ENCODE assay signal across 8 cellular contexts in genomic region chr14:74491952-74492351, GRCh38. TPM values are rescaled to one million over a fixed set of nuclear protein-coding genes. Genes with fewer than 3 reads are reported as not detected.
DNase-seq lines count a peak whose midpoint lies in the region; ATAC-seq and TF ChIP-seq lines count a peak whose summit lies in the region.

No MANE protein-coding gene starts in this region.

- intact Hi-C loops in left colon (cut with DNase I, micrococcal nuclease), result loop anchor here in 1 of 2 donors (10.0 kb wide), 1 partner anchor 123 kb away; the partner anchor contains the start of gene LTBP2
- intact Hi-C loops in posterior vena cava (cut with DNase I), result no loop called here

- no peaks in the 10 kb centered on the region for H3K27me3 Mint-ChIP-seq in endodermal cell (ENCODE audit: insufficient read depth)
- H3K27me3 Mint-ChIP-seq in neural crest cell (ENCODE audit: low read depth), result no peaks in the 10 kb centered on the region

- ATAC-seq in HG02970 (IDR thresholded peaks at IDR 0.05; ENCODE audit: low FRiP score, unreplicated experiment), result no peak
- ATAC-seq in left colon, result no peak

- H3K9me3 Mint-ChIP-seq in endodermal cell (no peaks in the 10 kb centered on the region), neural crest cell (no peaks in the 10 kb centered on the region)

- H3K27me3 ChIP-seq in endodermal cell (ENCODE audit: control insufficient read depth, insufficient read depth, low read length, poor library complexity, severe bottlenecking), result no peaks in the 10 kb centered on the region
- peaks cover 50% of the 10 kb centered on the region for H3K27me3 ChIP-seq in BE2C

- H3K4me3 ChIP-seq in NB4 (ENCODE audit: low read depth, low read length) (peak overlapping the region; percentile 64), endodermal cell (ENCODE audit: low read length) (peak overlapping the region; percentile 98), BE2C (ENCODE audit: low read depth, low read length) (no peak overlapping the region)

- H3K36me3 Mint-ChIP-seq in endodermal cell (ENCODE audit: low read depth) (peaks cover 12% of the 10 kb centered on the region), neural crest cell (ENCODE audit: low read depth) (no peaks in the 10 kb centered on the region)

- no peak overlapping the region for H3K27ac ChIP-seq in endodermal cell (ENCODE audit: low read depth, low read length)

- peak overlapping the region; percentile 91 for H3K9ac ChIP-seq in endodermal cell (ENCODE audit: extremely low read depth, low read length, poor library complexity, severe bottlenecking)

- DNase-seq in GM10266 (ENCODE audit: extremely low spot score), result peak; percentile 38
- peak; percentile 62 for DNase-seq in NB4 (ENCODE audit: low read depth)
- peak; percentile 68 for DNase-seq in endodermal cell
- DNase-seq in neural crest cell (ENCODE audit: low read depth, low spot score), result no peak
- DNase-seq in BE2C, result no peak
- no peak for DNase-seq in left colon
- no peak for DNase-seq in posterior vena cava (ENCODE audit: low spot score)

- 2 to 4% methylated on average over 12 of the region's 12 CpGs for WGBS in endodermal cell (ENCODE audit: insufficient coverage in 1 of 2, insufficient read length in 1 of 2), 2 experiments

- H3K4me3 Mint-ChIP-seq in endodermal cell (no peak overlapping the region), neural crest cell (no peak overlapping the region)

- H3K27ac Mint-ChIP-seq in endodermal cell (no peak overlapping the region), neural crest cell (ENCODE audit: unreplicated experiment) (no peak overlapping the region)

- H3K9me3 ChIP-seq in endodermal cell (ENCODE audit: control insufficient read depth, low read length), result no peaks in the 10 kb centered on the region
- H3K9me3 ChIP-seq in BE2C, result no peaks in the 10 kb centered on the region

- TF ChIP-seq CTCF in GM10266 (IDR thresholded peaks at IDR 0.05; ENCODE audit: control insufficient read depth, insufficient read depth, low read depth, missing control alignments) (peak; percentile 50), NB4 (IDR thresholded peaks at IDR 0.05; ENCODE audit: low read depth, low read length) (peak; percentile 29), endodermal cell (conservative IDR thresholded peaks at IDR 0.05) (peak; percentile 61), neural crest cell (conservative IDR thresholded peaks at IDR 0.05) (peak; percentile 47), BE2C (IDR thresholded peaks at IDR 0.05; ENCODE audit: low read depth, low read length) (no peak)

- H3K4me1 Mint-ChIP-seq in endodermal cell (peaks cover 23% of the 10 kb centered on the region), neural crest cell (peaks cover 19% of the 10 kb centered on the region)

- no peak for TF ChIP-seq POLR2A in NB4 (IDR thresholded peaks at IDR 0.05; ENCODE audit: extremely low read depth, insufficient read length)

- H3K4me1 ChIP-seq in endodermal cell (ENCODE audit: control insufficient read depth, insufficient read depth, low read length), result peaks cover 18% of the 10 kb centered on the region
- no peaks in the 10 kb centered on the region for H3K4me1 ChIP-seq in BE2C

- peaks cover 45% of the 10 kb centered on the region for H3K36me3 ChIP-seq in endodermal cell (ENCODE audit: control insufficient read depth, insufficient read depth, low read length)
- H3K36me3 ChIP-seq in BE2C, result no peaks in the 10 kb centered on the region

RNA-seq across cellular contexts. Expression of gene NPC2, which starts 1.2 kb away (rescaled TPM):
- 100 to 1,000 TPM; 279 to 462 TPM for total RNA-seq in endodermal cell
- 171 TPM for polyA plus RNA-seq in endodermal cell (2013, experiment 1 of 2)
- 175 TPM for polyA plus RNA-seq in endodermal cell (2013, experiment 2 of 2)
- 106 and 108 TPM in 2 replicates for total RNA-seq in neural crest cell
- 11.5 TPM for polyA plus RNA-seq in BE2C (2012; ENCODE audit: insufficient read depth, insufficient read length, low read depth)
- 100 to 1,000 TPM; 144 to 235 TPM for total RNA-seq in left colon
- 100 to 1,000 TPM; 147 to 224 TPM for total RNA-seq in posterior vena cava

RNA-seq across cellular contexts. Expression of gene ISCA2, which starts 1.6 kb away (rescaled TPM):
- total RNA-seq in endodermal cell (10 to 100 TPM; 40.5 to 58.1 TPM), neural crest cell (37.8 and 40.6 TPM in 2 replicates), left colon (10 to 100 TPM; 30.6 to 35.2 TPM), posterior vena cava (10 to 100 TPM in 1 of 2 donors, 1 to 10 TPM in 1; 9.3 to 12.9 TPM)
- 46.9 TPM for polyA plus RNA-seq in endodermal cell (2013, experiment 1 of 2)
- polyA plus RNA-seq in endodermal cell (2013, experiment 2 of 2), result 41.9 TPM
- polyA plus RNA-seq in BE2C (2012; ENCODE audit: insufficient read depth, insufficient read length, low read depth), result 27.2 TPM

Comparison
In these comparisons a context has a peak if more than half of its experiments do, and no peak if none do; other contexts are left out.
1. DNase-seq: peak in GM10266 (single experiment), NB4 (single experiment) and endodermal cell (single experiment); none in neural crest cell (single experiment), BE2C (single experiment), left colon (0 of 2) and posterior vena cava (single experiment).